In the genomic region with DNA sequence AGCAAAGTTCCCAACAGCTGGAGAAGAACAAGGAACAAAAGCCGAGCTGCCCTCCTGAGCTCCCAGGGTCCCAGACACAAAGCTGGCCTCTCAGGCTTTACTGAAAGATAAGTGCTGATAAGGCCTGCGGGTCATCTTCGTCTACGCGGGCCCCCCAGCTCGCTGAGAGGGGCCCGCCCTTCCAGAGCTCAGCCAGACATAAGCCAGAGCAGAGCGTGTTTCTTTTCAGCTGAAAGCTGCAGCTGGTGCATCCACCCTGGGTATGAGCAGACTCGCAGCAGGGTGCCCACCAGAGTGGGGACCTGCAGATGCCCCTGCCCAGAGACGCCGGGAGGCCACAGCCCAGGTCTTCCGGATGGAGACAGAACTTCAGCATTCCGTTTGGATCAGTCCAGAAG, we compare ENCODE assay signal across 11 cellular contexts.
A peak's percentile ranks its signal among the peaks of the same experiment; 100 is the strongest.
DNase-seq lines count a peak whose midpoint lies in the region; ATAC-seq, FAIRE-seq and TF ChIP-seq lines count a peak whose summit lies in the region.
"Had no signal": no experiment of that assay in that cellular context is flagged by ENCODE, and none has a peak within 500 bp of the region (broad histone marks: within the 10 kb centered on the region; RNA-seq: fewer than 3 reads in every experiment).

No MANE protein-coding gene starts in this region.

- no peak overlapping the region for H4K8ac ChIP-seq in neuronal stem cell (ENCODE audit: low read depth, low read length)

- H3K18ac ChIP-seq in neuronal stem cell (ENCODE audit: low read length) = no peak overlapping the region

- no peaks in the 10 kb centered on the region for H3K36me3 ChIP-seq in BLaER1 treated with 17β-estradiol and CSF1 and Interleukin-3, amounts not matched to agents 10 nM and 100 nM
- H3K36me3 ChIP-seq in SJSA1 = no peaks in the 10 kb centered on the region
- no peaks in the 10 kb centered on the region for H3K36me3 ChIP-seq in heart right ventricle
- no peaks in the 10 kb centered on the region for H3K36me3 ChIP-seq in neuronal stem cell (replicated peaks in 1 of 2; ENCODE audit: control insufficient read depth in 2 of 2, insufficient read depth in 2 of 2, low read length in 2 of 2)

- TF ChIP-seq POLR2A in GM12891 (IDR thresholded peaks at IDR 0.05; ENCODE audit: low read depth, low read length) = no peak

- peaks cover 16 to 28% (median 22%) of the 10 kb centered on the region in 10 experiments for H3K4me1 ChIP-seq in BLaER1 treated with 17β-estradiol and CSF1 and Interleukin-3, amounts not matched to agents 10 nM and 100 nM
- H3K4me1 ChIP-seq in SJSA1 (replicated peaks) = peaks cover 48% of the 10 kb centered on the region
- peaks cover 5 to 34% (median 20%) of the 10 kb centered on the region in 9 donors for H3K4me1 ChIP-seq in heart right ventricle
- H3K4me1 ChIP-seq in neuronal stem cell (ENCODE audit: control insufficient read depth in 2 of 2, insufficient read depth in 1 of 2, low read depth in 1 of 2, low read length in 2 of 2) = peaks cover 8 to 17% of the 10 kb centered on the region in 2 donors
- H3K4me1 ChIP-seq: parathyroid adenoma had no signal

- no peak overlapping the region for H2BK12ac ChIP-seq in neuronal stem cell (ENCODE audit: low read length)

- peak overlapping the region; percentile 69 to 92 (median 78) for H3K4me2 ChIP-seq in BLaER1 treated with 17β-estradiol and CSF1 and Interleukin-3, amounts not matched to agents 10 nM and 100 nM
- peak overlapping the region; percentile 26 for H3K4me2 ChIP-seq in neuronal stem cell (ENCODE audit: insufficient read depth, low read length, poor library complexity, severe bottlenecking)

- intact Hi-C loops in heart right ventricle (cut with DNase I) = loop anchor here in 9 of 10 donors (2.0 to 10.0 kb wide), 13 partner anchors 150 to 875 kb away; a partner anchor contains a TSS

- no peaks in the 10 kb centered on the region for H3K79me1 ChIP-seq in neuronal stem cell (ENCODE audit: low read depth, low read length)

- no peak overlapping the region for H2AK5ac ChIP-seq in neuronal stem cell (ENCODE audit: low read depth, low read length)

- H3K14ac ChIP-seq in neuronal stem cell (ENCODE audit: low read length) = no peak overlapping the region

- no peak overlapping the region for H2BK120ac ChIP-seq in neuronal stem cell (ENCODE audit: low read depth, low read length)

- no peaks in the 10 kb centered on the region for H3K27me3 ChIP-seq in BLaER1 treated with 17β-estradiol and CSF1 and Interleukin-3, amounts not matched to agents 10 nM and 100 nM
- H3K27me3 ChIP-seq in SJSA1 (replicated peaks) (no peaks in the 10 kb centered on the region), heart right ventricle (peaks cover 0 to 54% (median 46%) of the 10 kb centered on the region in 7 donors), neuronal stem cell (ENCODE audit: control insufficient read depth in 3 of 3, insufficient read depth in 3 of 3, low read depth in 1 of 3, low read length in 3 of 3) (no peaks in the 10 kb centered on the region)

- H3K27ac ChIP-seq in BLaER1 treated with 17β-estradiol and CSF1 and Interleukin-3, amounts not matched to agents 10 nM and 100 nM = peak overlapping the region in 10 of 11 experiments; percentile 23 to 72 (median 53); a peak in 16 of 22 replicates
- H3K27ac ChIP-seq in SJSA1 (peak overlapping the region; percentile 59), heart right ventricle (peak overlapping the region in 3 of 10 donors; percentile 54 to 76 (median 54)), neuronal stem cell (replicated peaks; ENCODE audit: low read length) (no peak overlapping the region)
- H3K27ac ChIP-seq: parathyroid adenoma had no signal

- FAIRE-seq in GM12891 (lab: Jason Lieb, UNC) = no peak
- FAIRE-seq: colon, H54 had no signal

- peak overlapping the region in 3 of 11 experiments; percentile 28 to 65 (median 54); a peak in 5 of 22 replicates for H3K9ac ChIP-seq in BLaER1 treated with 17β-estradiol and CSF1 and Interleukin-3, amounts not matched to agents 10 nM and 100 nM
- H3K9ac ChIP-seq in neuronal stem cell (ENCODE audit: low read depth, low read length, poor library complexity) = no peak overlapping the region
- H3K9ac ChIP-seq: parathyroid adenoma had no signal

- no peak overlapping the region for H2BK15ac ChIP-seq in neuronal stem cell (ENCODE audit: low read length)

- no peak overlapping the region for H3K4me3 ChIP-seq in BLaER1 treated with 17β-estradiol and CSF1 and Interleukin-3, amounts not matched to agents 10 nM and 100 nM
- H3K4me3 ChIP-seq in SJSA1 (no peak overlapping the region), heart right ventricle (peak overlapping the region in 6 of 10 donors; percentile 28 to 45 (median 42)), neuronal stem cell (ENCODE audit: low read length in 2 of 2) (no peak overlapping the region)

- H3K4ac ChIP-seq in neuronal stem cell (ENCODE audit: low read length) = no peak overlapping the region

- peak in 7 of 8 donors; percentile 19 to 58 (median 28) for ATAC-seq in heart right ventricle

- H2BK5ac ChIP-seq in neuronal stem cell (ENCODE audit: low read length) = no peak overlapping the region

- no peak overlapping the region for H4K91ac ChIP-seq in neuronal stem cell (ENCODE audit: low read depth, low read length, poor library complexity)

- no peak overlapping the region for H3K23ac ChIP-seq in neuronal stem cell (ENCODE audit: low read depth, low read length, poor library complexity)

- H3K9me3 ChIP-seq in BLaER1 treated with 17β-estradiol and CSF1 and Interleukin-3, amounts not matched to agents 10 nM and 100 nM (replicated peaks in 1 of 11) = peaks cover 0 to 32% (median 16%) of the 10 kb centered on the region in 11 experiments; a peak in 15 of 22 replicates
- no peaks in the 10 kb centered on the region for H3K9me3 ChIP-seq in SJSA1 (replicated peaks)
- no peaks in the 10 kb centered on the region for H3K9me3 ChIP-seq in heart right ventricle
- peaks cover 2 to 13% of the 10 kb centered on the region in 2 donors for H3K9me3 ChIP-seq in neuronal stem cell (replicated peaks in 1 of 2; ENCODE audit: control insufficient read depth in 2 of 2, insufficient read depth in 1 of 2, low read depth in 1 of 2, low read length in 2 of 2)

- TF ChIP-seq CTCF in heart right ventricle (IDR thresholded peaks at IDR 0.05) = no peak

- DNase-seq in SJSA1 (ENCODE audit: low read depth in 1 of 2, low spot score in 2 of 2) = peak; percentile 63 to 85
- DNase-seq in heart right ventricle = peak in 1 of 2 donors; percentile 32
- peak; percentile 39 for DNase-seq in neuronal stem cell (ENCODE audit: low spot score)
- no peak for DNase-seq in NCI-H510A (lab: John Stamatoyannopoulos, UW)
- DNase-seq in activated CD4-positive, alpha-beta T cell treated with anti-CD3 and anti-CD28 coated beads for 1 hour = no peak
- no peak for DNase-seq in EL
- no peak for DNase-seq in GM12891 (ENCODE audit: insufficient read length, low spot score)

- no peaks in the 10 kb centered on the region for H4K20me1 ChIP-seq in BLaER1 treated with 17β-estradiol and CSF1 and Interleukin-3, amounts not matched to agents 10 nM and 100 nM

- WGBS in heart right ventricle, 2 donors = 19 to 22% methylated on average over 13 of the region's 13 CpGs
- no CpG with 5 or more reads among the region's 13 CpGs for WGBS in neuronal stem cell (ENCODE audit: extremely low coverage in 2 of 2, insufficient read length in 2 of 2, insufficient replicate concordance in 1 of 2), 2 donors

- no peak overlapping the region for H2AFZ ChIP-seq in neuronal stem cell (ENCODE audit: low read length)

TF ChIP-seq in GM12891, 5 proteins besides CTCF, POLR2A, EP300 and RAD21:
- no peak for TF ChIP-seq SPI1 (IDR thresholded peaks at IDR 0.05; ENCODE audit: low read depth, low read length)
- TF ChIP-seq PAX5 (IDR thresholded peaks at IDR 0.05; ENCODE audit: insufficient read depth, low read length, severe bottlenecking) = no peak
- TF ChIP-seq POLR2AphosphoS5 (IDR thresholded peaks at IDR 0.05; ENCODE audit: low read depth, low read length) = no peak
- no peak for TF ChIP-seq POU2F2 (IDR thresholded peaks at IDR 0.05; ENCODE audit: low read depth, low read length)
- no peak for TF ChIP-seq TAF1 (IDR thresholded peaks at IDR 0.05; ENCODE audit: low read depth, low read length)

Comparison
In these comparisons a context has a peak if more than half of its experiments do, and no peak if none do; other contexts are left out.
1. H3K4me3 ChIP-seq: peak in heart right ventricle (6 of 10); none in BLaER1 treated with 17β-estradiol and CSF1 and Interleukin-3, amounts not matched to agents 10 nM and 100 nM (0 of 10), SJSA1 (single experiment) and neuronal stem cell (0 of 2).
2. DNase-seq: peak in SJSA1 (2 of 2) and neuronal stem cell (single experiment); none in NCI-H510A (single experiment), activated CD4-positive, alpha-beta T cell treated with anti-CD3 and anti-CD28 coated beads for 1 hour (single experiment), EL (single experiment) and GM12891 (single experiment).